ENCODE assay signal across 13 cellular contexts in the genomic region with DNA sequence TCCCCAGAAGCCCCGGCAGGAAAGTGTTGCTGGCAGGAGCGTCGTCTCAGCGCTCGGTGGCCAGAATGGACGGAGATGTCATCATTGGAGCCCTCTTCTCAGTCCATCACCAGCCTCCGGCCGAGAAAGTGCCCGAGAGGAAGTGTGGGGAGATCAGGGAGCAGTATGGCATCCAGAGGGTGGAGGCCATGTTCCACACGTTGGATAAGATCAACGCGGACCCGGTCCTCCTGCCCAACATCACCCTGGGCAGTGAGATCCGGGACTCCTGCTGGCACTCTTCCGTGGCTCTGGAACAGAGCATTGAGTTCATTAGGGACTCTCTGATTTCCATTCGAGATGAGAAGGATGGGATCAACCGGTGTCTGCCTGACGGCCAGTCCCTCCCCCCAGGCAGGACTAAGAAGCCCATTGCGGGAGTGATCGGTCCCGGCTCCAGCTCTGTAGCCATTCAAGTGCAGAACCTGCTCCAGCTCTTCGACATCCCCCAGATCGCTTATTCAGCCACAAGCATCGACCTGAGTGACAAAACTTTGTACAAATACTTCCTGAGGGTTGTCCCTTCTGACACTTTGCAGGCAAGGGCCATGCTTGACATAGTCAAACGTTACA. TPM values are rescaled to one million over a fixed set of nuclear protein-coding genes. Genes with fewer than 3 reads are reported as not detected.
DNase-seq lines count a peak whose midpoint lies in the region; ATAC-seq and TF ChIP-seq lines count a peak whose summit lies in the region.
"Had no signal": no experiment of that assay in that cellular context is flagged by ENCODE, and none has a peak within 500 bp of the region (broad histone marks: within the 10 kb centered on the region; RNA-seq: fewer than 3 reads in every experiment).

No MANE protein-coding gene starts in this region.

- peaks cover 31% of the 10 kb centered on the region for H3K27me3 Mint-ChIP-seq in GM23338 (ENCODE audit: insufficient read depth, low read depth, poor library complexity)
- H3K27me3 Mint-ChIP-seq in activated CD4-positive, alpha-beta T cell treated with anti-CD3 and anti-CD28 coated beads for 36 hours, result peaks cover 49% of the 10 kb centered on the region

- H3K36me3 ChIP-seq in GM23338 (ENCODE audit: insufficient read depth) (no peaks in the 10 kb centered on the region), HUES6 (ENCODE audit: control insufficient read depth, insufficient read depth, low read length) (no peaks in the 10 kb centered on the region), endocrine pancreas (ENCODE audit: control insufficient read depth, insufficient read depth, low read length) (no peaks in the 10 kb centered on the region), spleen (no peaks in the 10 kb centered on the region)

- 24 to 29% methylated on average over 25 of the region's 25 CpGs for WGBS in lower leg skin, 2 donors
- 18 to 36% (median 25%) methylated on average over 22 to 25 of the region's 25 CpGs for WGBS in spleen, 5 donors

- intact Hi-C loops in lower leg skin (cut with DNase I; ENCODE audit: low total_unique reads), result no loop called here
- intact Hi-C loops in spleen (cut with DNase I; ENCODE audit: low total_unique reads), result no loop called here
- intact Hi-C loops in activated CD4-positive, alpha-beta T cell treated with anti-CD3 and anti-CD28 coated beads for 36 hours (cut with DNase I, micrococcal nuclease), result no loop called here

- peak overlapping the region; percentile 99 for H2AFZ ChIP-seq in GM23338

- peak overlapping the region; percentile 72 for H3K4me3 ChIP-seq in GM23338
- H3K4me3 ChIP-seq in HUES6 (ENCODE audit: low read depth, low read length), result peak overlapping the region; percentile 81
- H3K4me3 ChIP-seq in endocrine pancreas (ENCODE audit: control insufficient read depth, insufficient read depth, low read length), result no peak overlapping the region
- no peak overlapping the region for H3K4me3 ChIP-seq in lower leg skin (ENCODE audit: low read depth, poor library complexity, severe bottlenecking)
- H3K4me3 ChIP-seq in spleen, result no peak overlapping the region

- H3K27ac ChIP-seq in GM23338 (ENCODE audit: low read depth), result no peak overlapping the region
- no peak overlapping the region for H3K27ac ChIP-seq in HUES6 (ENCODE audit: low read depth, low read length)
- H3K27ac ChIP-seq in spleen, result no peak overlapping the region

- H3K9ac ChIP-seq in HUES6 (ENCODE audit: low read length), result no peak overlapping the region
- peak overlapping the region; percentile 48 for H3K9ac ChIP-seq in endocrine pancreas (ENCODE audit: control insufficient read depth, insufficient read depth, low read length)

- POLR2A ChIA-PET in activated CD4-positive, alpha-beta T cell treated with anti-CD3 and anti-CD28 coated beads for 36 hours (lab: Charles Lee), result no interaction called here

- ATAC-seq in GM23338, result peak; percentile 3; the same call in 2 of the 3 replicates
- no peak for ATAC-seq in activated CD4-positive, alpha-beta T cell treated with anti-CD3 and anti-CD28 coated beads for 36 hours
- ATAC-seq: CD8-positive, alpha-beta T cell had no signal

- TF ChIP-seq POLR2A in lower leg skin (IDR thresholded peaks at IDR 0.05) (no peak), spleen (IDR thresholded peaks at IDR 0.05) (no peak)

- H3K9me3 Mint-ChIP-seq in GM23338, result no peaks in the 10 kb centered on the region
- no peaks in the 10 kb centered on the region for H3K9me3 Mint-ChIP-seq in activated CD4-positive, alpha-beta T cell treated with anti-CD3 and anti-CD28 coated beads for 36 hours (ENCODE audit: low read depth)
- H3K9me3 Mint-ChIP-seq: CD8-positive, alpha-beta T cell had no signal

- peak overlapping the region; percentile 88 for H3K4me3 Mint-ChIP-seq in GM23338
- no peak overlapping the region for H3K4me3 Mint-ChIP-seq in activated CD4-positive, alpha-beta T cell treated with anti-CD3 and anti-CD28 coated beads for 36 hours
- H3K4me3 Mint-ChIP-seq: CD8-positive, alpha-beta T cell had no signal

- CTCF ChIA-PET in activated CD4-positive, alpha-beta T cell treated with anti-CD3 and anti-CD28 coated beads for 36 hours (lab: Charles Lee), result no interaction called here

- peak; percentile 26 for DNase-seq in GM23338 (ENCODE audit: low spot score)
- DNase-seq in iPS-NIHi7 (ENCODE audit: extremely low spot score), result peak; percentile 8
- no peak for DNase-seq in stimulated activated naive CD4-positive, alpha-beta T cell (lab: John Stamatoyannopoulos, UW)
- no peak for DNase-seq in lower leg skin (ENCODE audit: low spot score in 2 of 2)
- no peak for DNase-seq in spleen
- no peak for DNase-seq in activated CD4-positive, alpha-beta T cell treated with anti-CD3 and anti-CD28 coated beads for 36 hours
- DNase-seq: CD8-positive, alpha-beta T cell; MV-4-11; NCI-H1417 treated with DMSO at 0.1 percent for 48 hours had no signal

- H3K36me3 Mint-ChIP-seq in GM23338 (ENCODE audit: low read depth), result no peaks in the 10 kb centered on the region
- no peaks in the 10 kb centered on the region for H3K36me3 Mint-ChIP-seq in activated CD4-positive, alpha-beta T cell treated with anti-CD3 and anti-CD28 coated beads for 36 hours (ENCODE audit: low read depth)
- H3K36me3 Mint-ChIP-seq: CD8-positive, alpha-beta T cell; IgD-negative memory B cell had no signal

- peaks cover 6% of the 10 kb centered on the region; the same call in 1 of the 2 replicates for H3K4me1 ChIP-seq in GM23338 (ENCODE audit: insufficient read depth)
- H3K4me1 ChIP-seq in HUES6 (ENCODE audit: control insufficient read depth, insufficient read depth, low read length), result 0 out of 2 replicates have a peak, but pooled peaks cover 3% of the 10 kb centered on the region
- H3K4me1 ChIP-seq in endocrine pancreas (ENCODE audit: control insufficient read depth, insufficient read depth, low read length), result no peaks in the 10 kb centered on the region
- peaks cover 0 to 4% (median 0%) of the 10 kb centered on the region in 6 donors for H3K4me1 ChIP-seq in spleen

- H3K27me3 ChIP-seq in GM23338 (ENCODE audit: insufficient read depth) (peaks cover 48% of the 10 kb centered on the region), HUES6 (ENCODE audit: control insufficient read depth, insufficient read depth, low read length) (peaks cover 66% of the 10 kb centered on the region), endocrine pancreas (ENCODE audit: control insufficient read depth, insufficient read depth, low read length) (no peaks in the 10 kb centered on the region), spleen (replicated peaks in 1 of 7) (peaks cover 0 to 58% (median 34%) of the 10 kb centered on the region in 7 donors)

- no peak overlapping the region for H3K27ac Mint-ChIP-seq in GM23338
- no peak overlapping the region for H3K27ac Mint-ChIP-seq in activated CD4-positive, alpha-beta T cell treated with anti-CD3 and anti-CD28 coated beads for 36 hours
- H3K27ac Mint-ChIP-seq: CD8-positive, alpha-beta T cell; IgD-negative memory B cell had no signal

- H3F3A ChIP-seq in GM23338 (replicated peaks; ENCODE audit: low read depth), result no peaks in the 10 kb centered on the region

- no peak for TF ChIP-seq CTCF in GM23338 (conservative IDR thresholded peaks at IDR 0.05; ENCODE audit: low read depth in 2 of 2)
- TF ChIP-seq CTCF in lower leg skin (IDR thresholded peaks at IDR 0.05), result no peak
- TF ChIP-seq CTCF in spleen (IDR thresholded peaks at IDR 0.05 in 8 of 11, conservative IDR thresholded peaks at IDR 0.05 in 3 of 11), result no peak

- no peaks in the 10 kb centered on the region for H3K79me2 ChIP-seq in GM23338 (replicated peaks; ENCODE audit: insufficient read depth)

- H3K9me2 ChIP-seq in GM23338 (ENCODE audit: insufficient read depth), result no peaks in the 10 kb centered on the region

- peak overlapping the region; percentile 86 for H3K4me2 ChIP-seq in GM23338

- no peaks in the 10 kb centered on the region for H4K20me1 ChIP-seq in GM23338 (replicated peaks; ENCODE audit: insufficient read depth)

- peaks cover 11% of the 10 kb centered on the region for H3K4me1 Mint-ChIP-seq in GM23338
- peaks cover 3% of the 10 kb centered on the region for H3K4me1 Mint-ChIP-seq in activated CD4-positive, alpha-beta T cell treated with anti-CD3 and anti-CD28 coated beads for 36 hours

- H3K9me3 ChIP-seq in HUES6 (ENCODE audit: control insufficient read depth, insufficient read depth, low read depth, low read length) (no peaks in the 10 kb centered on the region), endocrine pancreas (ENCODE audit: control insufficient read depth, low read length) (no peaks in the 10 kb centered on the region), spleen (peaks cover 0 to 3% (median 0%) of the 10 kb centered on the region in 8 donors)

TF ChIP-seq in GM23338, 12 proteins besides CTCF, POLR2A, EP300 and RAD21 (continues in another document):
- TF ChIP-seq CREB1 (CRISPR knock-in tag; IDR thresholded peaks at IDR 0.05; ENCODE audit: low read depth) (no peak), ZNF331 (CRISPR knock-in tag; IDR thresholded peaks at IDR 0.05; ENCODE audit: low read depth) (no peak), ZNF114 (CRISPR knock-in tag; IDR thresholded peaks at IDR 0.05) (no peak), EZH2 (IDR thresholded peaks at IDR 0.05; ENCODE audit: low read depth, unreplicated experiment) (no peak), EZH2phosphoT487 (IDR thresholded peaks at IDR 0.05; ENCODE audit: unreplicated experiment) (no peak), JUNB (IDR thresholded peaks at IDR 0.05; ENCODE audit: unreplicated experiment) (no peak), POLR2AphosphoS5 (IDR thresholded peaks at IDR 0.05; ENCODE audit: low read depth) (no peak)

RNA-seq across cellular contexts. Expression of a gene that starts 0.8 kb away (rescaled TPM):
- 0.39 and 0.63 TPM in 2 replicates for total RNA-seq in GM23338 (2014; rRNA removed; shearing (Covaris generic))
- 0.29 and 0.49 TPM in 2 replicates for polyA plus RNA-seq in GM23338 (2016; fragmentation: Nextera tagmentation; extraction: Ambion mirVana)
- total RNA-seq in lower leg skin, result under 1 TPM in 1 of 4 donors, not detected in 3; 0.10 TPM
- under 1 TPM in 5 of 7 donors, not detected in 2; 0.09 to 0.19 (median 0.10) TPM for total RNA-seq in spleen
- under 1 TPM in 2 of 3 donors, not detected in 1; under 0.01 to 0.02 TPM for polyA plus RNA-seq in spleen
- total RNA-seq in activated CD4-positive, alpha-beta T cell treated with anti-CD3 and anti-CD28 coated beads for 36 hours, result not detected
- total RNA-seq: CD8-positive, alpha-beta T cell; Daoy had no signal
- polyA plus RNA-seq: IgD-negative memory B cell had no signal

Comparison
In these comparisons a context has a peak if more than half of its experiments do, and no peak if none do; other contexts are left out.
1. DNase-seq: peak in GM23338 (single experiment) and iPS-NIHi7 (single experiment); none in stimulated activated naive CD4-positive, alpha-beta T cell (0 of 6), lower leg skin (0 of 2), spleen (single experiment) and activated CD4-positive, alpha-beta T cell treated with anti-CD3 and anti-CD28 coated beads for 36 hours (single experiment).
2. H3K4me3 ChIP-seq: peak in GM23338 (single experiment) and HUES6 (single experiment); none in endocrine pancreas (single experiment), lower leg skin (single experiment) and spleen (0 of 8).